ENCODE assay signal across 25 cellular contexts in genomic region chr20:44032583-44033138, GRCh38.
DNase-seq lines count a peak whose midpoint lies in the region; ATAC-seq and TF ChIP-seq lines count a peak whose summit lies in the region.
"Had no signal": no experiment of that assay in that cellular context is flagged by ENCODE, and none has a peak within 500 bp of the region (broad histone marks: within the 10 kb centered on the region; RNA-seq: fewer than 3 reads in every experiment).

No MANE protein-coding gene starts in this region.

- peaks cover 93% of the 10 kb centered on the region for H3K27me3 Mint-ChIP-seq in activated CD8-positive, alpha-beta memory T cell treated with anti-CD3 and anti-CD28 coated beads, Interleukin-2, amount 10 ng/mL, durations not matched to agents 7 days and 5 days
- H3K27me3 Mint-ChIP-seq in activated naive CD8-positive, alpha-beta T cell treated with anti-CD3 and anti-CD28 coated beads, Interleukin-2, amount 10 ng/mL, durations not matched to agents 7 days and 5 days: peaks cover 41% of the 10 kb centered on the region

- CTCF ChIA-PET in activated CD8-positive, alpha-beta memory T cell treated with anti-CD3 and anti-CD28 coated beads, Interleukin-2, amount 10 ng/mL, durations not matched to agents 7 days and 5 days (lab: Charles Lee): no interaction called here
- CTCF ChIA-PET in HEK293T (lab: Yijun Ruan, JAX): no interaction called here

- H3K36me3 ChIP-seq in Karpas-422 (ENCODE audit: insufficient read depth, low read length): peaks cover 17% of the 10 kb centered on the region; the same call in 1 of the 2 replicates
- H3K36me3 ChIP-seq: brain microvascular endothelial cell, esophagus squamous epithelium, HAP-1 had no signal

- H3K27ac ChIP-seq in Karpas-422 (ENCODE audit: low read length): peak overlapping the region; percentile 94
- H3K27ac ChIP-seq: brain microvascular endothelial cell, esophagus squamous epithelium, foreskin keratinocyte, SJSA1 had no signal

- DNase-seq in activated CD8-positive, alpha-beta memory T cell treated with anti-CD3 and anti-CD28 coated beads, Interleukin-2, amount 10 ng/mL, durations not matched to agents 7 days and 5 days: peak; percentile 33
- no peak for DNase-seq in activated CD8-positive, alpha-beta memory T cell treated with anti-CD3 and anti-CD28 coated beads, Interleukin-2, amount 50 U/mL, for 4 hours
- no peak for DNase-seq in Karpas-422
- DNase-seq in activated naive CD8-positive, alpha-beta T cell treated with anti-CD3 and anti-CD28 coated beads, Interleukin-2, amount 10 ng/mL, durations not matched to agents 7 days and 5 days: peak; percentile 21
- peak; percentile 18 for DNase-seq in stimulated activated CD8-positive, alpha-beta memory T cell treated with anti-CD3 and anti-CD28 coated beads, Interleukin-4, amount 100 ng/mL, for 48 hours
- no peak for DNase-seq in activated gamma-delta T cell (lab: John Stamatoyannopoulos, UW)
- DNase-seq in HEK293T (ENCODE audit: extremely low spot score): no peak
- DNase-seq: activated B cell treated with CpG ODN at 0.5 μM for 24 hours; activated naive CD4-positive, alpha-beta T cell treated with anti-CD3 and anti-CD28 coated beads for 36 hours; amygdala; brain microvascular endothelial cell; esophagus squamous epithelium; foreskin keratinocyte; kidney; left ventricle myocardium superior; NCI-H146; NCI-H446; NCI-H748 treated with DMSO at 0.1 percent for 48 hours; RPMI8226; stimulated activated CD4-positive, alpha-beta T cell treated with anti-CD3 and anti-CD28 coated beads, Interleukin-15, amount 100 ng/mL, for 24 hours had no signal

- H3K27me3 ChIP-seq in Karpas-422 (ENCODE audit: low read length): no peaks in the 10 kb centered on the region
- H3K27me3 ChIP-seq: SJSA1 had no signal

- POLR2A ChIA-PET in activated naive CD8-positive, alpha-beta T cell treated with anti-CD3 and anti-CD28 coated beads, Interleukin-2, amount 10 ng/mL, durations not matched to agents 7 days and 5 days (lab: Charles Lee): no interaction called here
- POLR2A ChIA-PET in HEK293T (lab: Yijun Ruan, JAX): no interaction called here

- H3K9ac ChIP-seq in Karpas-422 (ENCODE audit: low read length): peak overlapping the region; percentile 68

- H3K9me3 Mint-ChIP-seq in activated CD8-positive, alpha-beta memory T cell treated with anti-CD3 and anti-CD28 coated beads, Interleukin-2, amount 10 ng/mL, durations not matched to agents 7 days and 5 days (ENCODE audit: low read depth): no peaks in the 10 kb centered on the region
- peaks cover 2% of the 10 kb centered on the region for H3K9me3 Mint-ChIP-seq in activated naive CD8-positive, alpha-beta T cell treated with anti-CD3 and anti-CD28 coated beads, Interleukin-2, amount 10 ng/mL, durations not matched to agents 7 days and 5 days
- H3K9me3 Mint-ChIP-seq: activated B cell treated with CpG ODN at 0.5 μM for 24 hours; activated naive CD4-positive, alpha-beta T cell treated with anti-CD3 and anti-CD28 coated beads for 36 hours; stimulated activated memory B cell treated with anti-CD40 and anti-IgM and Interleukin-4, amounts not matched to agents 10 μg/mL and 1 μg/mL and 100 μg/mL, for 72 hours; T-helper 1 cell treated with Interleukin-12 subunit alpha and Interleukin-12 subunit beta and Interleukin-4 antibody, amounts not matched to agents 30 μg/mL and 1 μg/mL, for 36 hours had no signal

- peaks cover 10% of the 10 kb centered on the region for H3K36me3 Mint-ChIP-seq in activated CD8-positive, alpha-beta memory T cell treated with anti-CD3 and anti-CD28 coated beads, Interleukin-2, amount 10 ng/mL, durations not matched to agents 7 days and 5 days
- H3K36me3 Mint-ChIP-seq in activated naive CD8-positive, alpha-beta T cell treated with anti-CD3 and anti-CD28 coated beads, Interleukin-2, amount 10 ng/mL, durations not matched to agents 7 days and 5 days: peaks cover 12% of the 10 kb centered on the region
- H3K36me3 Mint-ChIP-seq: mesothelial cell of epicardium; stimulated activated memory B cell treated with anti-CD40 and anti-IgM and Interleukin-4, amounts not matched to agents 10 μg/mL and 1 μg/mL and 100 μg/mL, for 72 hours had no signal

- H3K9me3 ChIP-seq in Karpas-422 (ENCODE audit: low read length): no peaks in the 10 kb centered on the region
- H3K9me3 ChIP-seq: esophagus squamous epithelium, HAP-1, SJSA1 had no signal

- peak overlapping the region; percentile 22 for H3K4me3 ChIP-seq in Karpas-422 (ENCODE audit: low read length)
- H3K4me3 ChIP-seq: esophagus squamous epithelium, HAP-1, SJSA1 had no signal

- H3K4me1 ChIP-seq in Karpas-422 (ENCODE audit: low read length): peaks cover 99% of the 10 kb centered on the region
- H3K4me1 ChIP-seq: esophagus squamous epithelium, foreskin keratinocyte, HAP-1, SJSA1 had no signal

- no peaks in the 10 kb centered on the region for H3K9me2 ChIP-seq in Karpas-422 (replicated peaks; ENCODE audit: insufficient read depth, low read length)

- peaks cover 83% of the 10 kb centered on the region for H3K79me2 ChIP-seq in Karpas-422 (ENCODE audit: low read length)

- H3K4me2 ChIP-seq in Karpas-422 (ENCODE audit: low read depth, low read length, poor library complexity, severe bottlenecking): peak overlapping the region; percentile 57

- no peaks in the 10 kb centered on the region for H4K20me1 ChIP-seq in Karpas-422 (ENCODE audit: insufficient read depth, low read depth, low read length)

- H2AFZ ChIP-seq in Karpas-422 (ENCODE audit: low read length): no peak overlapping the region

- peaks cover 67% of the 10 kb centered on the region for H3K4me1 Mint-ChIP-seq in activated CD8-positive, alpha-beta memory T cell treated with anti-CD3 and anti-CD28 coated beads, Interleukin-2, amount 10 ng/mL, durations not matched to agents 7 days and 5 days
- H3K4me1 Mint-ChIP-seq in activated naive CD8-positive, alpha-beta T cell treated with anti-CD3 and anti-CD28 coated beads, Interleukin-2, amount 10 ng/mL, durations not matched to agents 7 days and 5 days: peaks cover 65% of the 10 kb centered on the region
- H3K4me1 Mint-ChIP-seq: activated B cell treated with CpG ODN at 0.5 μM for 24 hours, mesothelial cell of epicardium had no signal

- ATAC-seq in activated CD8-positive, alpha-beta memory T cell treated with anti-CD3 and anti-CD28 coated beads, Interleukin-2, amount 10 ng/mL, durations not matched to agents 7 days and 5 days: no peak
- ATAC-seq in activated naive CD8-positive, alpha-beta T cell treated with anti-CD3 and anti-CD28 coated beads, Interleukin-2, amount 10 ng/mL, durations not matched to agents 7 days and 5 days (ENCODE audit: low read depth): no peak
- ATAC-seq: foreskin keratinocyte; left ventricle myocardium superior; stimulated activated memory B cell treated with anti-CD40 and anti-IgM and Interleukin-4, amounts not matched to agents 10 μg/mL and 1 μg/mL and 100 μg/mL, for 72 hours had no signal

- H3K4me3 Mint-ChIP-seq in activated CD8-positive, alpha-beta memory T cell treated with anti-CD3 and anti-CD28 coated beads, Interleukin-2, amount 10 ng/mL, durations not matched to agents 7 days and 5 days: no peak overlapping the region
- no peak overlapping the region for H3K4me3 Mint-ChIP-seq in activated naive CD8-positive, alpha-beta T cell treated with anti-CD3 and anti-CD28 coated beads, Interleukin-2, amount 10 ng/mL, durations not matched to agents 7 days and 5 days
- H3K4me3 Mint-ChIP-seq: activated B cell treated with CpG ODN at 0.5 μM for 24 hours; activated naive CD4-positive, alpha-beta T cell treated with anti-CD3 and anti-CD28 coated beads for 36 hours; mesothelial cell of epicardium; stimulated activated memory B cell treated with anti-CD40 and anti-IgM and Interleukin-4, amounts not matched to agents 10 μg/mL and 1 μg/mL and 100 μg/mL, for 72 hours; T-helper 1 cell treated with Interleukin-12 subunit alpha and Interleukin-12 subunit beta and Interleukin-4 antibody, amounts not matched to agents 30 μg/mL and 1 μg/mL, for 36 hours had no signal

- no peak overlapping the region for H3K27ac Mint-ChIP-seq in activated CD8-positive, alpha-beta memory T cell treated with anti-CD3 and anti-CD28 coated beads, Interleukin-2, amount 10 ng/mL, durations not matched to agents 7 days and 5 days
- H3K27ac Mint-ChIP-seq in activated naive CD8-positive, alpha-beta T cell treated with anti-CD3 and anti-CD28 coated beads, Interleukin-2, amount 10 ng/mL, durations not matched to agents 7 days and 5 days: peak overlapping the region; percentile 18
- H3K27ac Mint-ChIP-seq: activated B cell treated with CpG ODN at 0.5 μM for 24 hours; activated naive CD4-positive, alpha-beta T cell treated with anti-CD3 and anti-CD28 coated beads for 36 hours; mesothelial cell of epicardium; stimulated activated memory B cell treated with anti-CD40 and anti-IgM and Interleukin-4, amounts not matched to agents 10 μg/mL and 1 μg/mL and 100 μg/mL, for 72 hours; T-helper 1 cell treated with Interleukin-12 subunit alpha and Interleukin-12 subunit beta and Interleukin-4 antibody, amounts not matched to agents 30 μg/mL and 1 μg/mL, for 36 hours had no signal

TF ChIP-seq in HEK293T, 16 proteins besides CTCF, POLR2A, EP300 and RAD21:
- TF ChIP-seq ELF4 (IDR thresholded peaks at IDR 0.05): no peak
- no peak for TF ChIP-seq FOXM1 (IDR thresholded peaks at IDR 0.05; ENCODE audit: borderline replicate concordance)
- TF ChIP-seq CTBP1 (IDR thresholded peaks at IDR 0.05; ENCODE audit: borderline replicate concordance): no peak
- TF ChIP-seq NFRKB (IDR thresholded peaks at IDR 0.05): no peak
- no peak for TF ChIP-seq L3MBTL2 (conservative IDR thresholded peaks at IDR 0.05)
- TF ChIP-seq BHLHE40 (IDR thresholded peaks at IDR 0.05; ENCODE audit: borderline replicate concordance): no peak
- no peak for TF ChIP-seq HDGF (IDR thresholded peaks at IDR 0.05; ENCODE audit: borderline replicate concordance)
- no peak for TF ChIP-seq PKNOX1 (IDR thresholded peaks at IDR 0.05)
- TF ChIP-seq ZNF384 (IDR thresholded peaks at IDR 0.05): no peak
- no peak for TF ChIP-seq FOXK2 (IDR thresholded peaks at IDR 0.05)
- TF ChIP-seq SUZ12 (IDR thresholded peaks at IDR 0.05): no peak
- no peak for TF ChIP-seq LEF1 (IDR thresholded peaks at IDR 0.05; ENCODE audit: borderline replicate concordance)
- no peak for TF ChIP-seq ARNT (IDR thresholded peaks at IDR 0.05)
- TF ChIP-seq FOXA1 (IDR thresholded peaks at IDR 0.05): no peak
- TF ChIP-seq TARDBP (IDR thresholded peaks at IDR 0.05): no peak

Comparison
In these comparisons a context has a peak if more than half of its experiments do, and no peak if none do; other contexts are left out.
1. DNase-seq: peak in activated CD8-positive, alpha-beta memory T cell treated with anti-CD3 and anti-CD28 coated beads, Interleukin-2, amount 10 ng/mL, durations not matched to agents 7 days and 5 days (single experiment), activated naive CD8-positive, alpha-beta T cell treated with anti-CD3 and anti-CD28 coated beads, Interleukin-2, amount 10 ng/mL, durations not matched to agents 7 days and 5 days (single experiment) and stimulated activated CD8-positive, alpha-beta memory T cell treated with anti-CD3 and anti-CD28 coated beads, Interleukin-4, amount 100 ng/mL, for 48 hours (single experiment); none in activated CD8-positive, alpha-beta memory T cell treated with anti-CD3 and anti-CD28 coated beads, Interleukin-2, amount 50 U/mL, for 4 hours (single experiment), Karpas-422 (single experiment), activated gamma-delta T cell (single experiment) and HEK293T (single experiment).